Comparison of ENCODE assay signal across 8 cellular contexts in genomic region chr7:141737836-141738591, GRCh38. TPM values are rescaled to one million over a fixed set of nuclear protein-coding genes. Genes with fewer than 3 reads are reported as not detected.
DNase-seq lines count a peak whose midpoint lies in the region; ATAC-seq and TF ChIP-seq lines count a peak whose summit lies in the region.

Gene SSBP1 (plus strand): TSS chr7:141738358. CDS start chr7:141739167, 809 bp downstream.

- peak; percentile 82 for TF ChIP-seq CTCF in epithelial cell of proximal tubule (conservative IDR thresholded peaks at IDR 0.05; ENCODE audit: low read depth, low read length)

- peak within 1 kb of the TSS; percentile 78 for H3K4me3 ChIP-seq in epithelial cell of proximal tubule (ENCODE audit: low read depth, low read length)
- peak within 1 kb of the TSS; percentile 94 to 96 for H3K4me3 ChIP-seq in mucosa of rectum (ENCODE audit: low read length in 2 of 2)

- H3K36me3 ChIP-seq in mucosa of rectum (ENCODE audit: control insufficient read depth in 2 of 2, insufficient read depth in 2 of 2, low read length in 2 of 2), result peaks cover 19 to 21% of the 10 kb centered on the region in 2 donors

- no peaks in the 10 kb centered on the region for H3K9me3 ChIP-seq in mucosa of rectum (ENCODE audit: control insufficient read depth in 2 of 2, low read length in 2 of 2)

- H3K4me3 Mint-ChIP-seq in IgD-negative memory B cell, result peak within 1 kb of the TSS; percentile 94 to 100 (median 98)

- H3K27ac Mint-ChIP-seq in IgD-negative memory B cell, result peak within 1 kb of the TSS; percentile 86 to 100 (median 98)

- H3K9ac ChIP-seq in mucosa of rectum (ENCODE audit: low read depth in 1 of 2, low read length in 2 of 2), result peak within 1 kb of the TSS; percentile 76 to 85

- peaks cover 2% of the 10 kb centered on the region for H3K36me3 Mint-ChIP-seq in IgD-negative memory B cell

- H3K9me3 Mint-ChIP-seq in IgD-negative memory B cell, result no peaks in the 10 kb centered on the region

- H3K4me1 Mint-ChIP-seq in IgD-negative memory B cell, result peaks cover 17 to 31% (median 29%) of the 10 kb centered on the region in 3 donors

- peak; percentile 95 for ATAC-seq in GM21528 (IDR thresholded peaks at IDR 0.05; ENCODE audit: low FRiP score, unreplicated experiment)

- peak; percentile 91 for DNase-seq in DMS153 (lab: John Stamatoyannopoulos, UW)
- peak; percentile 95 for DNase-seq in OCI-M2 (lab: John Stamatoyannopoulos, UW; ENCODE audit: unreplicated experiment)
- peak; percentile 87 for DNase-seq in activated T-cell treated with anti-CD3 and anti-CD28 coated beads for 48 hours (ENCODE audit: low read depth)
- peak; percentile 87 for DNase-seq in epithelial cell of proximal tubule (ENCODE audit: low read depth)
- DNase-seq in stimulated activated CD8-positive, alpha-beta memory T cell treated with anti-CD3 and anti-CD28 coated beads, Interleukin-7, amount 100 ng/mL, for 1 hour (ENCODE audit: low read depth in 2 of 2), result peak; percentile 78 to 81

- H3K27ac ChIP-seq in mucosa of rectum (ENCODE audit: low read depth in 2 of 2, low read length in 2 of 2), result peak within 1 kb of the TSS; percentile 74 to 83

- H3K4me1 ChIP-seq in mucosa of rectum (ENCODE audit: control insufficient read depth in 2 of 2, insufficient read depth in 2 of 2, low read length in 2 of 2), result peaks cover 6 to 16% of the 10 kb centered on the region in 2 donors

- H3K27me3 ChIP-seq in mucosa of rectum (ENCODE audit: control insufficient read depth in 2 of 2, insufficient read depth in 2 of 2, low read length in 2 of 2), result no peaks in the 10 kb centered on the region

- H3K27me3 Mint-ChIP-seq in IgD-negative memory B cell, result no peaks in the 10 kb centered on the region

RNA-seq across cellular contexts. Expression of gene SSBP1, which starts in this region (rescaled TPM):
- 245 TPM for polyA plus RNA-seq in IgD-negative memory B cell
- 246 and 313 TPM in 2 replicates for total RNA-seq in epithelial cell of proximal tubule

Comparison
In these comparisons a context has a peak if more than half of its experiments do, and no peak if none do; other contexts are left out.
1. Peak in every context shown above with its lines: DNase-seq, ATAC-seq, H3K4me3 ChIP-seq and H3K27ac ChIP-seq.